19 cellular contexts compared by ENCODE assay signal in genomic region chr18:46555213-46555612, GRCh38.
DNase-seq lines count a peak whose midpoint lies in the region; TF ChIP-seq lines count a peak whose summit lies in the region.
"Had no signal": no experiment of that assay in that cellular context is flagged by ENCODE, and none has a peak within 500 bp of the region (broad histone marks: within the 10 kb centered on the region; RNA-seq: fewer than 3 reads in every experiment).

No MANE protein-coding gene starts in this region.

- in situ Hi-C loops in GM13976 (cut with MboI; ENCODE audit: low sequenced_read_pairs, unreplicated experiment) = no loop called here

- no peak for TF ChIP-seq CTCF in GM13976 (IDR thresholded peaks at IDR 0.05; ENCODE audit: borderline replicate concordance, control extremely low read depth, extremely low read depth, insufficient read depth, missing control alignments)

- DNase-seq in Ammon's horn (ENCODE audit: low spot score) (peak; percentile 89), amygdala (lab: John Stamatoyannopoulos, UW) (peak in 47 of 56 donors; percentile 5 to 78 (median 41)), hippocampal formation (lab: John Stamatoyannopoulos, UW) (peak; percentile 56 to 62), nucleus accumbens (lab: John Stamatoyannopoulos, UW) (peak in 49 of 56 donors; percentile 9 to 80 (median 55)), NCI-H146 (lab: John Stamatoyannopoulos, UW) (no peak), NCI-H774 (lab: John Stamatoyannopoulos, UW) (no peak), dedifferentiated amniotic fluid mesenchymal stem cell (ENCODE audit: extremely low spot score) (no peak), GM13976 (ENCODE audit: low spot score) (no peak)
- DNase-seq: activated CD4-positive, alpha-beta T cell treated with anti-CD3 and anti-CD28 coated beads, Interleukin-2, amount 50 U/mL, for 4 hours; brain microvascular endothelial cell; KG1; naive B cell; NCI-H1105; NCI-H187 treated with DMSO at 0.1 percent for 48 hours; NCI-H2171 treated with DMSO at 0.1 percent for 48 hours; NCI-H510A; sigmoid colon; stimulated activated CD4-positive, alpha-beta T cell treated with anti-CD3 and anti-CD28 coated beads, Interleukin-4, amount 100 ng/mL, for 1 hour; T-helper 2 cell had no signal

Comparison
In these comparisons a context has a peak if more than half of its experiments do, and no peak if none do; other contexts are left out.
1. DNase-seq: peak in Ammon's horn (single experiment), amygdala (47 of 56), hippocampal formation (2 of 2) and nucleus accumbens (49 of 56); none in NCI-H146 (single experiment), NCI-H774 (single experiment), dedifferentiated amniotic fluid mesenchymal stem cell (single experiment) and GM13976 (single experiment).